ENCODE assay signal across 21 cellular contexts in the genomic region with DNA sequence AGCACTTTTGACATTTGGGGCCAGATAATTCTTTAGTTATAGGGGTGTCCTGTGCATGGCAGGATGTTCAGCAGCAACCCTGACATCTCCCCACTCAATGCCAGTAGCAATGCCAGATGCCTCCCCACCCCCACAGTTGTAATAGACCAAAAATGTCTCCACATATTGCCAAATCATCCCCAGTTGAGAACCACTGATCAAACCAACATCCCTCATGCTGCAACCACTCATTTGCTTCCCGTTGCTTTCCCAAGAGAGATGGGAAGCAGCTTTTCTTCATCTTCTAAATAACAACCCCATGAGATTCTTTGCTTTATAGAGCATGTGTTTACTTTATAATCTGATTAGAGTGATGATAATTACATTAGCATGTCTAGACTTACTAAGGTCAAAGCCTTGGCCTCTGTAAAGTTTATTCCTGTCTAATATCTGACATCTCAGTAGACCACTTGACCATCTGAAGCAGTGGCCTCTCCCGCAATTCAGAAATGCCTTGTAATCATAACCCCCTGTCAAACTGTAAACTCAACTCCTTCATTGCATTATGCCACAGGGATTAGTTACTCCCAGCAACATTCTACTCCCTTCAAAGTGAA.
"Had no signal": no experiment of that assay in that cellular context is flagged by ENCODE, and none has a peak within 500 bp of the region (broad histone marks: within the 10 kb centered on the region; RNA-seq: fewer than 3 reads in every experiment).

No MANE protein-coding gene starts in this region.

- H3K9me3 ChIP-seq: colonic mucosa, neutrophil, testis had no signal

- H3K27ac ChIP-seq: brain microvascular endothelial cell, colonic mucosa, neutrophil, sigmoid colon, testis had no signal

- H3K4me1 Mint-ChIP-seq: activated CD4-positive, alpha-beta T cell treated with anti-CD3 and anti-CD28 coated beads, Interleukin-2, amount 10 ng/mL, durations not matched to agents 24 days and 14 days; stimulated activated memory B cell treated with anti-CD40 and anti-IgM and Interleukin-4, amounts not matched to agents 10 μg/mL and 1 μg/mL and 100 μg/mL, for 72 hours had no signal

- H3K27me3 ChIP-seq: brain microvascular endothelial cell, colonic mucosa, neutrophil, sigmoid colon, testis had no signal

- H3K36me3 Mint-ChIP-seq: activated naive CD4-positive, alpha-beta T cell treated with anti-CD3 and anti-CD28 coated beads, Interleukin-2, amount 10 ng/mL, durations not matched to agents 7 days and 5 days; natural killer cell; stimulated activated memory B cell treated with anti-CD40 and anti-IgM and Interleukin-4, amounts not matched to agents 10 μg/mL and 1 μg/mL and 100 μg/mL, for 72 hours; type B pancreatic cell had no signal

- H3K4me3 Mint-ChIP-seq: activated CD4-positive, alpha-beta T cell treated with anti-CD3 and anti-CD28 coated beads, Interleukin-2, amount 10 ng/mL, durations not matched to agents 24 days and 14 days; activated naive CD4-positive, alpha-beta T cell treated with anti-CD3 and anti-CD28 coated beads, Interleukin-2, amount 10 ng/mL, durations not matched to agents 7 days and 5 days; activated naive CD8-positive, alpha-beta T cell treated with anti-CD3 and anti-CD28 coated beads, Interleukin-2, amount 50 U/mL, for 24 hours; activated T-cell treated with anti-CD3 and anti-CD28 coated beads, Interleukin-2, amount 50 U/mL, for 4 hours; immature natural killer cell; natural killer cell; stimulated activated memory B cell treated with anti-CD40 and anti-IgM and Interleukin-4, amounts not matched to agents 10 μg/mL and 1 μg/mL and 100 μg/mL, for 72 hours; type B pancreatic cell had no signal

- H3K27me3 Mint-ChIP-seq: activated CD4-positive, alpha-beta T cell treated with anti-CD3 and anti-CD28 coated beads, Interleukin-2, amount 10 ng/mL, durations not matched to agents 24 days and 14 days; activated naive CD4-positive, alpha-beta T cell treated with anti-CD3 and anti-CD28 coated beads, Interleukin-2, amount 10 ng/mL, durations not matched to agents 7 days and 5 days; activated naive CD8-positive, alpha-beta T cell treated with anti-CD3 and anti-CD28 coated beads, Interleukin-2, amount 50 U/mL, for 24 hours; stimulated activated memory B cell treated with anti-CD40 and anti-IgM and Interleukin-4, amounts not matched to agents 10 μg/mL and 1 μg/mL and 100 μg/mL, for 72 hours; type B pancreatic cell had no signal

- H3K27ac Mint-ChIP-seq: activated CD4-positive, alpha-beta T cell treated with anti-CD3 and anti-CD28 coated beads, Interleukin-2, amount 10 ng/mL, durations not matched to agents 24 days and 14 days; activated naive CD4-positive, alpha-beta T cell treated with anti-CD3 and anti-CD28 coated beads, Interleukin-2, amount 10 ng/mL, durations not matched to agents 7 days and 5 days; activated naive CD8-positive, alpha-beta T cell treated with anti-CD3 and anti-CD28 coated beads, Interleukin-2, amount 50 U/mL, for 24 hours; immature natural killer cell; natural killer cell; stimulated activated memory B cell treated with anti-CD40 and anti-IgM and Interleukin-4, amounts not matched to agents 10 μg/mL and 1 μg/mL and 100 μg/mL, for 72 hours; type B pancreatic cell had no signal

- H3K4me3 ChIP-seq: colonic mucosa, sigmoid colon, testis had no signal

- H3K4me1 ChIP-seq: colonic mucosa, sigmoid colon, testis had no signal

- H3K9me3 Mint-ChIP-seq: activated CD4-positive, alpha-beta T cell treated with anti-CD3 and anti-CD28 coated beads, Interleukin-2, amount 10 ng/mL, durations not matched to agents 24 days and 14 days; activated naive CD4-positive, alpha-beta T cell treated with anti-CD3 and anti-CD28 coated beads, Interleukin-2, amount 10 ng/mL, durations not matched to agents 7 days and 5 days; activated naive CD8-positive, alpha-beta T cell treated with anti-CD3 and anti-CD28 coated beads, Interleukin-2, amount 50 U/mL, for 24 hours; activated T-cell treated with anti-CD3 and anti-CD28 coated beads, Interleukin-2, amount 50 U/mL, for 4 hours; immature natural killer cell; natural killer cell; stimulated activated memory B cell treated with anti-CD40 and anti-IgM and Interleukin-4, amounts not matched to agents 10 μg/mL and 1 μg/mL and 100 μg/mL, for 72 hours; type B pancreatic cell had no signal

- DNase-seq: activated CD4-positive, alpha-beta T cell treated with anti-CD3 and anti-CD28 coated beads, Interleukin-2, amount 10 ng/mL, durations not matched to agents 24 days and 14 days; activated CD8-positive, alpha-beta memory T cell treated with anti-CD3 and anti-CD28 coated beads, Interleukin-2, amount 50 U/mL, for 4 hours; activated naive CD4-positive, alpha-beta T cell treated with anti-CD3 and anti-CD28 coated beads, Interleukin-2, amount 10 ng/mL, durations not matched to agents 7 days and 5 days; activated naive CD8-positive, alpha-beta T cell treated with anti-CD3 and anti-CD28 coated beads, Interleukin-2, amount 50 U/mL, for 24 hours; activated T-cell treated with anti-CD3 and anti-CD28 coated beads, Interleukin-2, amount 50 U/mL, for 4 hours; aorta; brain microvascular endothelial cell; central memory CD4-positive, alpha-beta T cell; colonic mucosa; immature natural killer cell; kidney glomerular epithelial cell; left ventricle myocardium superior; mesendoderm; natural killer cell; sigmoid colon; stimulated activated CD4-positive, alpha-beta T cell treated with anti-CD3 and anti-CD28 coated beads, Interleukin-4, amount 100 ng/mL, for 24 hours; T-helper 9 cell; testis had no signal

- ATAC-seq: activated naive CD8-positive, alpha-beta T cell treated with anti-CD3 and anti-CD28 coated beads, Interleukin-2, amount 50 U/mL, for 24 hours; activated T-cell treated with anti-CD3 and anti-CD28 coated beads, Interleukin-2, amount 50 U/mL, for 4 hours; left ventricle myocardium superior; natural killer cell; stimulated activated memory B cell treated with anti-CD40 and anti-IgM and Interleukin-4, amounts not matched to agents 10 μg/mL and 1 μg/mL and 100 μg/mL, for 72 hours had no signal

- H3K36me3 ChIP-seq: brain microvascular endothelial cell, colonic mucosa, neutrophil, sigmoid colon had no signal
